8 cellular contexts compared by ENCODE assay signal in genomic region chr1:224183591-224184312, GRCh38. TPM values are rescaled to one million over a fixed set of nuclear protein-coding genes. Genes with fewer than 3 reads are reported as not detected.
DNase-seq lines count a peak whose midpoint lies in the region; ATAC-seq and TF ChIP-seq lines count a peak whose summit lies in the region.

No MANE protein-coding gene starts in this region.

- ATAC-seq in GM19043 (IDR thresholded peaks at IDR 0.05; ENCODE audit: low read depth, unreplicated experiment), result peak; percentile 29
- peak; percentile 42 for ATAC-seq in HG03342 (IDR thresholded peaks at IDR 0.05; ENCODE audit: unreplicated experiment)
- peak; percentile 78 for ATAC-seq in stimulated activated memory B cell treated with anti-CD40 and anti-IgM and Interleukin-4, amounts not matched to agents 10 μg/mL and 1 μg/mL and 100 μg/mL, for 72 hours

- peak overlapping the region; percentile 100 for H3K27ac ChIP-seq in C4-2B
- peak overlapping the region; percentile 74 for H3K27ac ChIP-seq in epithelial cell of prostate

- peak overlapping the region; percentile 94 for H3K4me3 Mint-ChIP-seq in stimulated activated memory B cell treated with anti-CD40 and anti-IgM and Interleukin-4, amounts not matched to agents 10 μg/mL and 1 μg/mL and 100 μg/mL, for 72 hours

- peak overlapping the region; percentile 96 for H3K27ac Mint-ChIP-seq in stimulated activated memory B cell treated with anti-CD40 and anti-IgM and Interleukin-4, amounts not matched to agents 10 μg/mL and 1 μg/mL and 100 μg/mL, for 72 hours

- H3K27me3 Mint-ChIP-seq in stimulated activated memory B cell treated with anti-CD40 and anti-IgM and Interleukin-4, amounts not matched to agents 10 μg/mL and 1 μg/mL and 100 μg/mL, for 72 hours, result no peaks in the 10 kb centered on the region

- peaks cover 58% of the 10 kb centered on the region for H3K4me1 Mint-ChIP-seq in stimulated activated memory B cell treated with anti-CD40 and anti-IgM and Interleukin-4, amounts not matched to agents 10 μg/mL and 1 μg/mL and 100 μg/mL, for 72 hours

- peaks cover 18% of the 10 kb centered on the region for H3K36me3 Mint-ChIP-seq in stimulated activated memory B cell treated with anti-CD40 and anti-IgM and Interleukin-4, amounts not matched to agents 10 μg/mL and 1 μg/mL and 100 μg/mL, for 72 hours

- DNase-seq in NCI-H774 (lab: John Stamatoyannopoulos, UW) (peak; percentile 60), epithelial cell of prostate (ENCODE audit: low read depth, low spot score) (no peak), mucosa of gallbladder (ENCODE audit: low spot score) (peak; percentile 25)
- peak; percentile 84 for DNase-seq in activated CD8-positive, alpha-beta memory T cell treated with anti-CD3 and anti-CD28 coated beads, Interleukin-2, amount 50 U/mL, for 48 hours

- TF ChIP-seq CTCF in C4-2B (conservative IDR thresholded peaks at IDR 0.05), result no peak

- no peaks in the 10 kb centered on the region for H3K9me3 Mint-ChIP-seq in stimulated activated memory B cell treated with anti-CD40 and anti-IgM and Interleukin-4, amounts not matched to agents 10 μg/mL and 1 μg/mL and 100 μg/mL, for 72 hours

RNA-seq across cellular contexts. Expression of gene DEGS1, which starts 0.7 kb away (rescaled TPM):
- total RNA-seq in mucosa of gallbladder, result 39.3 TPM
